In genomic region chr11:78290293-78291176, GRCh38 we compare ENCODE assay signal across 9 cellular contexts.
DNase-seq lines count a peak whose midpoint lies in the region; ATAC-seq, FAIRE-seq and TF ChIP-seq lines count a peak whose summit lies in the region.
"Had no signal": no experiment of that assay in that cellular context is flagged by ENCODE, and none has a peak within 500 bp of the region (broad histone marks: within the 10 kb centered on the region; RNA-seq: fewer than 3 reads in every experiment).

No MANE protein-coding gene starts in this region.

- DNase-seq in GM03348 (ENCODE audit: low spot score): peak; percentile 66
- DNase-seq in NOMO-1 (lab: John Stamatoyannopoulos, UW; ENCODE audit: unreplicated experiment in 2 of 2): peak; percentile 91 to 99
- peak; percentile 98 for DNase-seq in choroid plexus epithelial cell (ENCODE audit: low read depth)
- DNase-seq in omental fat pad (ENCODE audit: low spot score): no peak
- DNase-seq in WERI-Rb-1: no peak
- no peak for DNase-seq in SJCRH30
- no peak for DNase-seq in GM12892 (ENCODE audit: insufficient read length)
- no peak for DNase-seq in NCI-H2227 treated with DMSO at 0.1 percent for 48 hours (lab: John Stamatoyannopoulos, UW)
- DNase-seq: small intestine had no signal

- H3K27me3 ChIP-seq in WERI-Rb-1 (ENCODE audit: insufficient read depth, low read depth, severe bottlenecking): no peaks in the 10 kb centered on the region
- no peaks in the 10 kb centered on the region for H3K27me3 ChIP-seq in SJCRH30

- no peak for TF ChIP-seq POLR2A in GM12892 (IDR thresholded peaks at IDR 0.05; ENCODE audit: low read depth, low read length)

- no peaks in the 10 kb centered on the region for H3K36me3 ChIP-seq in WERI-Rb-1
- H3K36me3 ChIP-seq in SJCRH30: no peaks in the 10 kb centered on the region

- FAIRE-seq in GM12892 (lab: Jason Lieb, UNC): no peak
- FAIRE-seq: small intestine had no signal

- TF ChIP-seq CTCF in choroid plexus epithelial cell (conservative IDR thresholded peaks at IDR 0.05; ENCODE audit: low read depth, low read length): no peak
- no peak for TF ChIP-seq CTCF in omental fat pad (IDR thresholded peaks at IDR 0.05)
- no peak for TF ChIP-seq CTCF in WERI-Rb-1 (IDR thresholded peaks at IDR 0.05; ENCODE audit: low read depth, low read length)

- H3K4me1 ChIP-seq in SJCRH30: no peaks in the 10 kb centered on the region

- H3K9me3 ChIP-seq in WERI-Rb-1 (ENCODE audit: severe bottlenecking): peaks cover 4% of the 10 kb centered on the region
- H3K9me3 ChIP-seq in SJCRH30 (replicated peaks): no peaks in the 10 kb centered on the region

- H3K4me3 ChIP-seq in choroid plexus epithelial cell (ENCODE audit: low read depth, low read length) (no peak overlapping the region), WERI-Rb-1 (ENCODE audit: low read depth, low read length) (no peak overlapping the region), SJCRH30 (no peak overlapping the region)

- no peak overlapping the region for H3K27ac ChIP-seq in WERI-Rb-1
- no peak overlapping the region for H3K27ac ChIP-seq in SJCRH30

- peak; percentile 28 for ATAC-seq in omental fat pad (ENCODE audit: low FRiP score)

Comparison
In these comparisons a context has a peak if more than half of its experiments do, and no peak if none do; other contexts are left out.
1. DNase-seq: peak in GM03348 (single experiment), NOMO-1 (2 of 2) and choroid plexus epithelial cell (single experiment); none in omental fat pad (single experiment), WERI-Rb-1 (single experiment), SJCRH30 (0 of 2), GM12892 (single experiment) and NCI-H2227 treated with DMSO at 0.1 percent for 48 hours (single experiment).